1 cellular context compared by ENCODE assay signal in the genomic region with DNA sequence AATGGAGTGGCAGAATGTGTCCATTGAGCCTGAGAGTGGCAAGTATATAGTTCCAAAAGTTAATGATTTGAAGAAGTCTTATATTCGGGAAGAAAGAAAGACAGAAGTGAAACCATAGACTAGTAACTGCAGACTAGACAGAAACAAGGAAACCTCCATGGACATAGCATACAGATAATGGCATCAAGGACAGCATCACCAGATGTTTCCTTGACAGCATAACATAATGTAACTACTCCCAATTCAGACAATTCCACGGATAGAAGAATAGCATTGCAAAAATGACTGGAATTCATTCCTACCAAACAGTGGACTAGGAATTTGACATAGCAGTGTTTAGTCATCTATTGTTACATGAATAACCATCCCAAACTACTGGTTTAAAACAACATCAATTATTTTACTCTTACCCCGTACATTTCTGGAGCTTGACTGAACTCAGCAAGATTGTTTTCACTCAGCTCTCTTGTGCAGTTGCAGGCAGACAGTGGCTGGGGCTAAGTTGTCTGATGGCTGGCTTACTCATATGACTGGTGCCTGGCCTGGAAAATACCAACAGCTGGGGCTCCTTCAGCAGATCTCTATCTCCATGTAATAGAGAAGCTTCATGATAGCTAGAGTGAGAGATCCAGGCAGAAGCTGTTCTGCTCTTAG.
TF ChIP-seq lines count a peak whose summit lies in the region.

No MANE protein-coding gene starts in this region.

TF ChIP-seq in SK-N-SH treated with all-trans-retinoic acid at 6 μM for 48 hours, 23 proteins besides CTCF, POLR2A, EP300 and RAD21 (continued from another document):
- TF ChIP-seq, protein P1, sequence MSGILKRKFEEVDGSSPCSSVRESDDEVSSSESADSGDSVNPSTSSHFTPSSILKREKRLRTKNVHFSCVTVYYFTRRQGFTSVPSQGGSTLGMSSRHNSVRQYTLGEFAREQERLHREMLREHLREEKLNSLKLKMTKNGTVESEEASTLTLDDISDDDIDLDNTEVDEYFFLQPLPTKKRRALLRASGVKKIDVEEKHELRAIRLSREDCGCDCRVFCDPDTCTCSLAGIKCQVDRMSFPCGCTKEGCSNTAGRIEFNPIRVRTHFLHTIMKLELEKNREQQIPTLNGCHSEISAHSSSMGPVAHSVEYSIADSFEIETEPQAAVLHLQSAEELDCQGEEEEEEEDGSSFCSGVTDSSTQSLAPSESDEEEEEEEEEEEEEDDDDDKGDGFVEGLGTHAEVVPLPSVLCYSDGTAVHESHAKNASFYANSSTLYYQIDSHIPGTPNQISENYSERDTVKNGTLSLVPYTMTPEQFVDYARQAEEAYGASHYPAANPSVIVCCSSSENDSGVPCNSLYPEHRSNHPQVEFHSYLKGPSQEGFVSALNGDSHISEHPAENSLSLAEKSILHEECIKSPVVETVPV (CRISPR knock-in tag; IDR thresholded peaks at IDR 0.05), result no peak
- TF ChIP-seq POU6F1 (CRISPR knock-in tag; IDR thresholded peaks at IDR 0.05; ENCODE audit: borderline replicate concordance, low read depth) (no peak), OSR1 (CRISPR knock-in tag; IDR thresholded peaks at IDR 0.05) (no peak), PPARA (CRISPR knock-in tag; IDR thresholded peaks at IDR 0.05; ENCODE audit: borderline replicate concordance) (no peak)
- TF ChIP-seq, protein P2, sequence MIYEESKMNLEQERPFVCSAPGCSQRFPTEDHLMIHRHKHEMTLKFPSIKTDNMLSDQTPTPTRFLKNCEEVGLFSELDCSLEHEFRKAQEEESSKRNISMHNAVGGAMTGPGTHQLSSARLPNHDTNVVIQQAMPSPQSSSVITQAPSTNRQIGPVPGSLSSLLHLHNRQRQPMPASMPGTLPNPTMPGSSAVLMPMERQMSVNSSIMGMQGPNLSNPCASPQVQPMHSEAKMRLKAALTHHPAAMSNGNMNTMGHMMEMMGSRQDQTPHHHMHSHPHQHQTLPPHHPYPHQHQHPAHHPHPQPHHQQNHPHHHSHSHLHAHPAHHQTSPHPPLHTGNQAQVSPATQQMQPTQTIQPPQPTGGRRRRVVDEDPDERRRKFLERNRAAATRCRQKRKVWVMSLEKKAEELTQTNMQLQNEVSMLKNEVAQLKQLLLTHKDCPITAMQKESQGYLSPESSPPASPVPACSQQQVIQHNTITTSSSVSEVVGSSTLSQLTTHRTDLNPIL (CRISPR knock-in tag; IDR thresholded peaks at IDR 0.05; ENCODE audit: low read depth), result no peak
